Comparison of ENCODE assay signal across 16 cellular contexts in genomic region chr16:66489818-66490217, GRCh38.
"Had no signal": no experiment of that assay in that cellular context is flagged by ENCODE, and none has a peak within 500 bp of the region (broad histone marks: within the 10 kb centered on the region; RNA-seq: fewer than 3 reads in every experiment).

No MANE protein-coding gene starts in this region.

- H3K9me3 ChIP-seq: adrenal gland, breast epithelium, prostate gland, right atrium auricular region, suprapubic skin had no signal

- DNase-seq: activated CD4-positive, alpha-beta T cell treated with anti-CD3 and anti-CD28 coated beads, Interleukin-2, amount 10 ng/mL, durations not matched to agents 24 days and 14 days; activated gamma-delta T cell; foreskin melanocyte; midbrain; trophoblast cell had no signal

- H3K27me3 ChIP-seq: adrenal gland, breast epithelium, right atrium auricular region, suprapubic skin had no signal

- H3K36me3 ChIP-seq: adrenal gland, breast epithelium, prostate gland, right atrium auricular region, suprapubic skin had no signal

- H3K36me3 Mint-ChIP-seq: activated naive CD4-positive, alpha-beta T cell treated with anti-CD3 and anti-CD28 coated beads, Interleukin-2, amount 50 U/mL, for 72 hours had no signal

- H3K9me3 Mint-ChIP-seq: activated CD4-positive, alpha-beta T cell treated with anti-CD3 and anti-CD28 coated beads, Interleukin-2, amount 10 ng/mL, durations not matched to agents 24 days and 14 days; activated naive CD4-positive, alpha-beta T cell treated with anti-CD3 and anti-CD28 coated beads, Interleukin-2, amount 50 U/mL, for 72 hours; stimulated activated naive CD8-positive, alpha-beta T cell treated with anti-CD3 and anti-CD28 coated beads, Interleukin-15, Interleukin-2, amounts not matched to agents 100 ng/mL and 50 ng/mL, for 24 hours; T-helper 2 cell treated with Interferon-gamma antibody and Interleukin-4, amounts not matched to agents 5 μg/mL and 100 μg/mL, for 36 hours had no signal

- H3K27ac Mint-ChIP-seq: activated CD4-positive, alpha-beta T cell treated with anti-CD3 and anti-CD28 coated beads, Interleukin-2, amount 10 ng/mL, durations not matched to agents 24 days and 14 days; stimulated activated naive CD8-positive, alpha-beta T cell treated with anti-CD3 and anti-CD28 coated beads, Interleukin-15, Interleukin-2, amounts not matched to agents 100 ng/mL and 50 ng/mL, for 24 hours; T-helper 2 cell treated with Interferon-gamma antibody and Interleukin-4, amounts not matched to agents 5 μg/mL and 100 μg/mL, for 36 hours had no signal

- H3K27ac ChIP-seq: adrenal gland, breast epithelium, prostate gland, right atrium auricular region, SK-N-MC, skin epidermis, suprapubic skin had no signal

- H3K4me1 ChIP-seq: prostate gland had no signal

- H3K4me3 Mint-ChIP-seq: activated CD4-positive, alpha-beta T cell treated with anti-CD3 and anti-CD28 coated beads, Interleukin-2, amount 10 ng/mL, durations not matched to agents 24 days and 14 days; stimulated activated naive CD8-positive, alpha-beta T cell treated with anti-CD3 and anti-CD28 coated beads, Interleukin-15, Interleukin-2, amounts not matched to agents 100 ng/mL and 50 ng/mL, for 24 hours; T-helper 2 cell treated with Interferon-gamma antibody and Interleukin-4, amounts not matched to agents 5 μg/mL and 100 μg/mL, for 36 hours had no signal

- H3K27me3 Mint-ChIP-seq: activated CD4-positive, alpha-beta T cell treated with anti-CD3 and anti-CD28 coated beads, Interleukin-2, amount 10 ng/mL, durations not matched to agents 24 days and 14 days; stimulated activated naive CD8-positive, alpha-beta T cell treated with anti-CD3 and anti-CD28 coated beads, Interleukin-15, Interleukin-2, amounts not matched to agents 100 ng/mL and 50 ng/mL, for 24 hours had no signal

- H3K4me3 ChIP-seq: adrenal gland, breast epithelium, lung, prostate gland, right atrium auricular region, SK-N-MC, skin epidermis, suprapubic skin had no signal
